Comparison of ENCODE assay signal across 2 cellular contexts in the genomic region with DNA sequence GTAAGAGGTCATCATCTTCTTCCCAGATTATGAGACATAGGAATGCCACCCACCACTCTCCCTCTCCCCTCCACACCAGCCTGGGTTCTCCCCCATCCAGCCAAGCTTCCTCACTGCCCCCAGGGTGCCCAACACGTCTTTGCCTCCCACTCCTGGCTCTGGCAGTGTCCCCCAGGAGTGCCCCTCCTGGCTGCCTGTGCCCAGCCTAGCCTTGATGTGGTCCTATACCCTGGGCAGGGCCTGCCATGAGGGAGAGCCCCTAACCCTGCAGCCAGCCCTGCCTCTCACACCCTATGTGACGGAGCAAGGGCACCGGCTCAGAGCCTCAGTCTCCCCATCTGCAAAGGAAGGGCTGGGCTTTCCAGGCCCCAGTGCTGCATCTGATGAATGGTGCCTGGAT. TPM values are rescaled to one million over a fixed set of nuclear protein-coding genes. Genes with fewer than 3 reads are reported as not detected.
"Had no signal": no experiment of that assay in that cellular context is flagged by ENCODE, and none has a peak within 500 bp of the region (broad histone marks: within the 10 kb centered on the region; RNA-seq: fewer than 3 reads in every experiment).

No MANE protein-coding gene starts in this region.

RNA-seq across cellular contexts. Expression of a gene that starts 33.8 kb away (rescaled TPM):
- total RNA-seq: RPMI7951 had no signal
- polyA plus RNA-seq: K562 had no signal
